11 cellular contexts compared by ENCODE assay signal in genomic region chr2:149768320-149768799, GRCh38.
A peak's percentile ranks its signal among the peaks of the same experiment; 100 is the strongest.
DNase-seq lines count a peak whose midpoint lies in the region; ATAC-seq and TF ChIP-seq lines count a peak whose summit lies in the region.
"Had no signal": no experiment of that assay in that cellular context is flagged by ENCODE, and none has a peak within 500 bp of the region (broad histone marks: within the 10 kb centered on the region; RNA-seq: fewer than 3 reads in every experiment).

No MANE protein-coding gene starts in this region.

- H3K9me3 ChIP-seq in GM23248 (ENCODE audit: low read depth) (no peaks in the 10 kb centered on the region), sigmoid colon (no peaks in the 10 kb centered on the region), aorta (ENCODE audit: control insufficient read depth, low read length) (no peaks in the 10 kb centered on the region)
- H3K9me3 ChIP-seq: body of pancreas had no signal

- TF ChIP-seq CTCF in sigmoid colon (IDR thresholded peaks at IDR 0.05) = no peak

- no peaks in the 10 kb centered on the region for H3K79me2 ChIP-seq in GM23248 (ENCODE audit: insufficient read depth)

- H3K9me2 ChIP-seq in GM23248 (ENCODE audit: insufficient read depth) = no peaks in the 10 kb centered on the region

- H3K27me3 ChIP-seq in GM23248 (replicated peaks; ENCODE audit: insufficient read depth) (no peaks in the 10 kb centered on the region), sigmoid colon (no peaks in the 10 kb centered on the region), aorta (ENCODE audit: control insufficient read depth in 1 of 2, insufficient read depth in 2 of 2, low read length in 1 of 2) (no peaks in the 10 kb centered on the region)
- H3K27me3 ChIP-seq: body of pancreas had no signal

- H3K4me1 ChIP-seq in GM23248 (ENCODE audit: insufficient read depth) (peaks cover 42% of the 10 kb centered on the region), sigmoid colon (peaks cover 0 to 21% (median 16%) of the 10 kb centered on the region in 4 donors), aorta (ENCODE audit: control insufficient read depth in 1 of 2, insufficient read depth in 2 of 2, low read length in 2 of 2) (peaks cover 0 to 2% of the 10 kb centered on the region in 2 donors)

- intact Hi-C loops in sigmoid colon (cut with DNase I) = no loop called here
- intact Hi-C loops in aorta (cut with DNase I) = no loop called here

- DNase-seq in GM23248 (peak; percentile 51), NCI-H774 (lab: John Stamatoyannopoulos, UW) (peak; percentile 18), fibroblast of peridontal ligament (ENCODE audit: extremely low read depth) (peak; percentile 45), sigmoid colon (no peak), aorta (no peak)
- no peak for DNase-seq in activated CD4-positive, CD25-positive, alpha-beta regulatory T cell (lab: John Stamatoyannopoulos, UW)
- no peak for DNase-seq in activated effector memory CD4-positive, alpha-beta T cell treated with anti-CD3 and anti-CD28 coated beads, Interleukin-2, amount 50 U/mL, for 16 hours
- DNase-seq: body of pancreas, GF-D8, left ventricle myocardium superior had no signal

- no peaks in the 10 kb centered on the region for H3K36me3 ChIP-seq in GM23248 (ENCODE audit: low read depth)
- H3K36me3 ChIP-seq in sigmoid colon = no peaks in the 10 kb centered on the region
- H3K36me3 ChIP-seq in aorta (ENCODE audit: control insufficient read depth in 1 of 2, insufficient read depth in 2 of 2, low read length in 1 of 2) = no peaks in the 10 kb centered on the region

- in situ Hi-C loops in GM23248 (cut with MboI) = no loop called here

- H3F3A ChIP-seq in GM23248 (ENCODE audit: insufficient read depth) = peaks cover 30% of the 10 kb centered on the region

- 0% methylated on average over 1 of the region's 1 CpG for WGBS in GM23248 (ENCODE audit: low coverage in 1 of 2, low lambda C conversion rate in 2 of 2, missing lambda C conversion rate in 2 of 2), 2 experiments
- 29 to 46% methylated on average over 1 of the region's 1 CpG for WGBS in sigmoid colon, 2 donors
- 16 to 27% methylated on average over 1 of the region's 1 CpG for WGBS in aorta, 2 donors

- H2AFZ ChIP-seq in GM23248 = peak overlapping the region; percentile 68

- H3K9ac ChIP-seq in GM23248 = peak overlapping the region; percentile 65

- H3K27ac ChIP-seq in GM23248 = peak overlapping the region; percentile 73
- peak overlapping the region in 3 of 4 donors; percentile 23 to 56 (median 25) for H3K27ac ChIP-seq in sigmoid colon
- H3K27ac ChIP-seq in aorta (ENCODE audit: low read depth in 1 of 2, low read length in 2 of 2) = no peak overlapping the region
- H3K27ac ChIP-seq: body of pancreas had no signal

- peak overlapping the region; percentile 76 for H3K4me2 ChIP-seq in GM23248 (ENCODE audit: unreplicated experiment)

- TF ChIP-seq POLR2A in sigmoid colon (IDR thresholded peaks at IDR 0.05) = no peak

- H3K4me3 ChIP-seq in GM23248 = peak overlapping the region; percentile 48
- H3K4me3 ChIP-seq in sigmoid colon = no peak overlapping the region
- no peak overlapping the region for H3K4me3 ChIP-seq in aorta (ENCODE audit: low read length in 2 of 2)
- H3K4me3 ChIP-seq: body of pancreas had no signal

- TF ChIP-seq EP300 in sigmoid colon (IDR thresholded peaks at IDR 0.05) = no peak

- ATAC-seq in HG03460 (IDR thresholded peaks at IDR 0.05; ENCODE audit: unreplicated experiment) (no peak), aorta (ENCODE audit: low FRiP score) (no peak)
- ATAC-seq: body of pancreas, left ventricle myocardium superior had no signal

- H4K20me1 ChIP-seq in GM23248 (ENCODE audit: insufficient read depth) = no peaks in the 10 kb centered on the region

Comparison
In these comparisons a context has a peak if more than half of its experiments do, and no peak if none do; other contexts are left out.
1. DNase-seq: peak in GM23248 (single experiment), NCI-H774 (single experiment) and fibroblast of peridontal ligament (single experiment); none in sigmoid colon (single experiment), aorta (0 of 2), activated CD4-positive, CD25-positive, alpha-beta regulatory T cell (0 of 4) and activated effector memory CD4-positive, alpha-beta T cell treated with anti-CD3 and anti-CD28 coated beads, Interleukin-2, amount 50 U/mL, for 16 hours (single experiment).
2. H3K27ac ChIP-seq: peak in GM23248 (single experiment) and sigmoid colon (3 of 4); none in aorta (0 of 2).